Comparison of ENCODE assay signal across 27 cellular contexts in genomic region chr1:230172016-230172356, GRCh38.
DNase-seq lines count a peak whose midpoint lies in the region; ATAC-seq and TF ChIP-seq lines count a peak whose summit lies in the region.
"Had no signal": no experiment of that assay in that cellular context is flagged by ENCODE, and none has a peak within 500 bp of the region (broad histone marks: within the 10 kb centered on the region; RNA-seq: fewer than 3 reads in every experiment).

No MANE protein-coding gene starts in this region.

- H3K79me2 ChIP-seq in ACC112 (ENCODE audit: control insufficient read depth, insufficient read depth, low read length, unreplicated experiment), result peaks cover 80% of the 10 kb centered on the region

- peaks cover 72% of the 10 kb centered on the region for H3K4me1 Mint-ChIP-seq in activated T-cell treated with anti-CD3 and anti-CD28 coated beads, Interleukin-2, amount 50 U/mL, for 24 hours (ENCODE audit: low read depth)
- peaks cover 10% of the 10 kb centered on the region for H3K4me1 Mint-ChIP-seq in progenitor cell of endocrine pancreas (ENCODE audit: low read depth)

- no peak overlapping the region for H3K4me3 Mint-ChIP-seq in activated T-cell treated with anti-CD3 and anti-CD28 coated beads, Interleukin-2, amount 50 U/mL, for 24 hours
- H3K4me3 Mint-ChIP-seq in progenitor cell of endocrine pancreas (ENCODE audit: low read depth), result no peak overlapping the region
- H3K4me3 Mint-ChIP-seq: activated CD8-positive, alpha-beta T cell treated with anti-CD3 and anti-CD28 coated beads, Interleukin-2, amount 10 ng/mL, durations not matched to agents 7 days and 5 days; activated naive CD8-positive, alpha-beta T cell treated with anti-CD3 and anti-CD28 coated beads, Interleukin-2, amount 50 U/mL, for 24 hours; brain; natural killer cell treated with Interleukin-12 subunit alpha and Interleukin-12 subunit beta and Interleukin-15 and Interleukin-18, amount 100 ng/mL, for 72 hours; stimulated activated naive B cell treated with anti-CD40 and anti-IgM and Interleukin-4, amounts not matched to agents 10 μg/mL and 1 μg/mL and 100 μg/mL, for 72 hours; T-helper 17 cell had no signal

- peak overlapping the region; percentile 89 for H3K27ac ChIP-seq in ACC112 (ENCODE audit: low read depth, low read length)
- H3K27ac ChIP-seq in KOPT-K1 (ENCODE audit: low read depth, low read length, poor library complexity, severe bottlenecking), result peak overlapping the region; percentile 18
- peak overlapping the region; percentile 70 for H3K27ac ChIP-seq in skeletal muscle tissue (ENCODE audit: low read depth, low read length)
- H3K27ac ChIP-seq: epithelial cell of prostate, lower lobe of right lung, pancreas, RWPE1, SK-N-MC, suprapubic skin, uterus had no signal

- peak; percentile 37 for DNase-seq in left lobe of liver (ENCODE audit: low spot score)
- no peak for DNase-seq in activated T-cell treated with anti-CD3 and anti-CD28 coated beads, Interleukin-2, amount 50 U/mL, for 24 hours
- DNase-seq in progenitor cell of endocrine pancreas (ENCODE audit: low spot score, unreplicated experiment), result no peak
- no peak for DNase-seq in GM19240 (ENCODE audit: insufficient read length, low spot score)
- DNase-seq: activated CD4-positive, CD25-positive, alpha-beta regulatory T cell treated with anti-CD3 and anti-CD28 coated beads, Interleukin-2, amount 50 U/mL, for 72 hours; activated CD8-positive, alpha-beta T cell treated with anti-CD3 and anti-CD28 coated beads, Interleukin-2, amount 10 ng/mL, durations not matched to agents 7 days and 5 days; activated gamma-delta T cell; activated naive CD8-positive, alpha-beta T cell treated with anti-CD3 and anti-CD28 coated beads, Interleukin-2, amount 50 U/mL, for 24 hours; kidney; lower lobe of right lung; NCI-H82; right cardiac atrium; stimulated activated CD4-positive, alpha-beta T cell treated with anti-CD3 and anti-CD28 coated beads, Interleukin-4, amount 100 ng/mL, for 4 hours; stimulated activated naive B cell treated with anti-CD40 and anti-IgM and Interleukin-4, amounts not matched to agents 10 μg/mL and 1 μg/mL and 100 μg/mL, for 72 hours; T-helper 17 cell had no signal

- H3K4me1 ChIP-seq in ACC112 (ENCODE audit: control insufficient read depth, insufficient read depth, low read length, unreplicated experiment) (peaks cover 37% of the 10 kb centered on the region), skeletal muscle tissue (ENCODE audit: control insufficient read depth in 3 of 3, insufficient read depth in 3 of 3, low read length in 3 of 3) (peaks cover 32 to 67% (median 46%) of the 10 kb centered on the region in 3 donors)
- H3K4me1 ChIP-seq: uterus had no signal

- H3K27me3 Mint-ChIP-seq in activated T-cell treated with anti-CD3 and anti-CD28 coated beads, Interleukin-2, amount 50 U/mL, for 24 hours, result no peaks in the 10 kb centered on the region
- H3K27me3 Mint-ChIP-seq in progenitor cell of endocrine pancreas, result no peaks in the 10 kb centered on the region
- H3K27me3 Mint-ChIP-seq: activated naive CD8-positive, alpha-beta T cell treated with anti-CD3 and anti-CD28 coated beads, Interleukin-2, amount 50 U/mL, for 24 hours; brain; natural killer cell treated with Interleukin-12 subunit alpha and Interleukin-12 subunit beta and Interleukin-15 and Interleukin-18, amount 100 ng/mL, for 72 hours; stimulated activated naive B cell treated with anti-CD40 and anti-IgM and Interleukin-4, amounts not matched to agents 10 μg/mL and 1 μg/mL and 100 μg/mL, for 72 hours; T-helper 17 cell had no signal

- no peaks in the 10 kb centered on the region for H3K27me3 ChIP-seq in ACC112 (ENCODE audit: insufficient read depth, low read length)
- H3K27me3 ChIP-seq in skeletal muscle tissue (ENCODE audit: control insufficient read depth in 3 of 3, insufficient read depth in 3 of 3, low read length in 3 of 3), result no peaks in the 10 kb centered on the region
- H3K27me3 ChIP-seq: pancreas, suprapubic skin, uterus had no signal

- H3K36me3 Mint-ChIP-seq in activated T-cell treated with anti-CD3 and anti-CD28 coated beads, Interleukin-2, amount 50 U/mL, for 24 hours (ENCODE audit: low read depth), result peaks cover 16% of the 10 kb centered on the region
- H3K36me3 Mint-ChIP-seq in progenitor cell of endocrine pancreas (ENCODE audit: insufficient read depth), result peaks cover 2% of the 10 kb centered on the region
- H3K36me3 Mint-ChIP-seq: brain; natural killer cell treated with Interleukin-12 subunit alpha and Interleukin-12 subunit beta and Interleukin-15 and Interleukin-18, amount 100 ng/mL, for 72 hours had no signal

- H3K9me3 ChIP-seq in KOPT-K1 (ENCODE audit: insufficient read depth, low read length, poor library complexity, severe bottlenecking) (no peaks in the 10 kb centered on the region), skeletal muscle tissue (ENCODE audit: control insufficient read depth in 3 of 3, low read length in 3 of 3) (no peaks in the 10 kb centered on the region)
- H3K9me3 ChIP-seq: lower lobe of right lung, pancreas, suprapubic skin, uterus had no signal

- H3K36me3 ChIP-seq in ACC112 (ENCODE audit: insufficient read depth, low read length), result no peaks in the 10 kb centered on the region
- H3K36me3 ChIP-seq in KOPT-K1 (ENCODE audit: insufficient read depth, low read length), result peaks cover 10% of the 10 kb centered on the region; the same call in 1 of the 2 replicates
- no peaks in the 10 kb centered on the region for H3K36me3 ChIP-seq in skeletal muscle tissue (ENCODE audit: control insufficient read depth in 3 of 3, insufficient read depth in 3 of 3, low read length in 3 of 3)
- H3K36me3 ChIP-seq: lower lobe of right lung, pancreas, suprapubic skin, uterus had no signal

- no peak overlapping the region for H2AFZ ChIP-seq in ACC112 (ENCODE audit: low read length, unreplicated experiment)

- TF ChIP-seq CTCF in progenitor cell of endocrine pancreas (IDR thresholded peaks at IDR 0.05; ENCODE audit: unreplicated experiment), result no peak

- ATAC-seq in left lobe of liver, result no peak
- ATAC-seq in GM19397 (IDR thresholded peaks at IDR 0.05; ENCODE audit: unreplicated experiment), result no peak
- ATAC-seq: activated CD8-positive, alpha-beta T cell treated with anti-CD3 and anti-CD28 coated beads, Interleukin-2, amount 10 ng/mL, durations not matched to agents 7 days and 5 days; activated naive CD8-positive, alpha-beta T cell treated with anti-CD3 and anti-CD28 coated beads, Interleukin-2, amount 50 U/mL, for 24 hours; lower lobe of right lung; natural killer cell treated with Interleukin-12 subunit alpha and Interleukin-12 subunit beta and Interleukin-15 and Interleukin-18, amount 100 ng/mL, for 72 hours; pancreas; right cardiac atrium; stimulated activated naive B cell treated with anti-CD40 and anti-IgM and Interleukin-4, amounts not matched to agents 10 μg/mL and 1 μg/mL and 100 μg/mL, for 72 hours; T-helper 17 cell had no signal

- H3K27ac Mint-ChIP-seq in activated T-cell treated with anti-CD3 and anti-CD28 coated beads, Interleukin-2, amount 50 U/mL, for 24 hours, result no peak overlapping the region
- no peak overlapping the region for H3K27ac Mint-ChIP-seq in progenitor cell of endocrine pancreas
- H3K27ac Mint-ChIP-seq: activated CD8-positive, alpha-beta T cell treated with anti-CD3 and anti-CD28 coated beads, Interleukin-2, amount 10 ng/mL, durations not matched to agents 7 days and 5 days; activated naive CD8-positive, alpha-beta T cell treated with anti-CD3 and anti-CD28 coated beads, Interleukin-2, amount 50 U/mL, for 24 hours; T-helper 17 cell had no signal

- no peaks in the 10 kb centered on the region for H3K9me3 Mint-ChIP-seq in activated T-cell treated with anti-CD3 and anti-CD28 coated beads, Interleukin-2, amount 50 U/mL, for 24 hours
- peaks cover 3% of the 10 kb centered on the region for H3K9me3 Mint-ChIP-seq in progenitor cell of endocrine pancreas (ENCODE audit: low read depth)
- H3K9me3 Mint-ChIP-seq: activated naive CD8-positive, alpha-beta T cell treated with anti-CD3 and anti-CD28 coated beads, Interleukin-2, amount 50 U/mL, for 24 hours; brain; natural killer cell treated with Interleukin-12 subunit alpha and Interleukin-12 subunit beta and Interleukin-15 and Interleukin-18, amount 100 ng/mL, for 72 hours; stimulated activated naive B cell treated with anti-CD40 and anti-IgM and Interleukin-4, amounts not matched to agents 10 μg/mL and 1 μg/mL and 100 μg/mL, for 72 hours had no signal

- peak overlapping the region; percentile 41; the same call in 1 of the 2 replicates for H3K4me3 ChIP-seq in ACC112 (ENCODE audit: low read depth, low read length)
- H3K4me3 ChIP-seq in skeletal muscle tissue (ENCODE audit: low read length in 3 of 3), result no peak overlapping the region
- H3K4me3 ChIP-seq: lower lobe of right lung, pancreas, SK-N-MC, suprapubic skin, uterus had no signal

- H3K9ac ChIP-seq in skeletal muscle tissue (ENCODE audit: low read depth in 1 of 3, low read length in 3 of 3), result no peak overlapping the region

Comparison
In these comparisons a context has a peak if more than half of its experiments do, and no peak if none do; other contexts are left out.
1. H3K27ac ChIP-seq: peak in every context shown above with its lines; median percentile 89 in ACC112; 70 in skeletal muscle tissue; 18 in KOPT-K1.